ENCODE assay signal across 8 cellular contexts in the genomic region with DNA sequence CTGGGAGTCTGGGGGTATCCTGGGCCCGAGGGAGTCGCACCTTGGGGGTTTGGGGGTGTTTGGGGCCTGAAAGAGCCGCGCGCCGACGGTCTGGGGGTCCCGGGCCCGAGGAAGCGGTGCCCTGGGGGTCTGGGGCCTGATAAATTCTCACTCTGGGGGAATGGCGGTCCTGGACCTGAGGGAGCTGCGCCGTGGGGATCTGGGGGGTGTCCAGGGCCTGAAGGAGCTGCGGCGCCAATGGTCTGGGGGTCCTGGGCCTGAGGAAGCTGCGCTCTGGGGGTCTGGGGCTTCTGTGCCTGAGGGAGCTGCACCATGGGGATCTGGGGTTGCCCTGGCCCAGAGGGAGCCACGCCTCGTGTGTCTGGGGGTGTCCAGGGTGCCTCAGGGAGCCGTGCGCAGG. TPM values are rescaled to one million over a fixed set of nuclear protein-coding genes. Genes with fewer than 3 reads are reported as not detected.
DNase-seq lines count a peak whose midpoint lies in the region; ATAC-seq and TF ChIP-seq lines count a peak whose summit lies in the region.

No MANE protein-coding gene starts in this region.

- H3K4me3 ChIP-seq in GM08714 (ENCODE audit: low read length) (peak overlapping the region; percentile 95), SU-DHL-6 (ENCODE audit: insufficient read depth, low read length, poor library complexity, severe bottlenecking) (peak overlapping the region; percentile 99), fibroblast of the aortic adventitia (ENCODE audit: low read depth, low read length) (peak overlapping the region; percentile 77), retinal pigment epithelial cell (ENCODE audit: low read length) (peak overlapping the region; percentile 77)

- no peak overlapping the region for H3K27ac Mint-ChIP-seq in activated CD4-positive, alpha-beta T cell treated with anti-CD3 and anti-CD28 coated beads for 36 hours

- H3K9me2 ChIP-seq in SU-DHL-6 (replicated peaks; ENCODE audit: insufficient read depth, low read length) = no peaks in the 10 kb centered on the region

- H3K9me3 ChIP-seq in SU-DHL-6 (ENCODE audit: insufficient read depth, low read length) = no peaks in the 10 kb centered on the region

- no peak overlapping the region for H2AFZ ChIP-seq in SU-DHL-6 (ENCODE audit: low read depth, low read length, severe bottlenecking)

- POLR2A ChIA-PET in activated CD4-positive, alpha-beta T cell treated with anti-CD3 and anti-CD28 coated beads for 36 hours (lab: Charles Lee) = interaction anchor here (0.7 kb wide), 1 partner anchor 1044 kb away, joined by 4 read pairs; no protein-coding TSS in a partner anchor

- TF ChIP-seq CTCF in SU-DHL-6 (IDR thresholded peaks at IDR 0.05; ENCODE audit: insufficient read depth, low read length, poor library complexity, severe bottlenecking) (no peak), fibroblast of the aortic adventitia (IDR thresholded peaks at IDR 0.05; ENCODE audit: insufficient read depth, low read length) (no peak), retinal pigment epithelial cell (conservative IDR thresholded peaks at IDR 0.05; ENCODE audit: low read depth, low read length) (no peak)

- no peaks in the 10 kb centered on the region for H3K27me3 ChIP-seq in SU-DHL-6 (ENCODE audit: low read length)

- no peaks in the 10 kb centered on the region for H3F3A ChIP-seq in SU-DHL-6 (ENCODE audit: insufficient read depth)

- CTCF ChIA-PET in activated CD4-positive, alpha-beta T cell treated with anti-CD3 and anti-CD28 coated beads for 36 hours (lab: Charles Lee) = no interaction called here

- no peaks in the 10 kb centered on the region for H3K27me3 Mint-ChIP-seq in activated CD4-positive, alpha-beta T cell treated with anti-CD3 and anti-CD28 coated beads for 36 hours

- ATAC-seq in activated CD4-positive, alpha-beta T cell treated with anti-CD3 and anti-CD28 coated beads for 36 hours = no peak

- 0 out of 2 replicates have a peak overlapping the region, but pooled peaks have one; percentile 5 for H3K27ac ChIP-seq in SU-DHL-6 (ENCODE audit: low read depth, low read length)

- H3K4me2 ChIP-seq in SU-DHL-6 (ENCODE audit: low read depth, low read length, poor library complexity, severe bottlenecking) = peak overlapping the region; percentile 89

- H3K79me2 ChIP-seq in SU-DHL-6 (ENCODE audit: insufficient read depth, low read length) = peaks cover 23% of the 10 kb centered on the region

- H3K4me1 Mint-ChIP-seq in activated CD4-positive, alpha-beta T cell treated with anti-CD3 and anti-CD28 coated beads for 36 hours = peaks cover 21% of the 10 kb centered on the region

- no peak overlapping the region for H3K4me3 Mint-ChIP-seq in activated CD4-positive, alpha-beta T cell treated with anti-CD3 and anti-CD28 coated beads for 36 hours

- no peaks in the 10 kb centered on the region for H4K20me1 ChIP-seq in SU-DHL-6 (ENCODE audit: low read depth, low read length)

- DNase-seq in fibroblast of the aortic adventitia (ENCODE audit: low read depth) (no peak), retinal pigment epithelial cell (ENCODE audit: low read depth) (no peak), NCI-H2171 treated with DMSO at 0.1 percent for 48 hours (lab: John Stamatoyannopoulos, UW) (no peak), NCI-H345 treated with DMSO at 0.1 percent for 48 hours (lab: John Stamatoyannopoulos, UW; ENCODE audit: unreplicated experiment) (no peak), NCI-H2081 (lab: John Stamatoyannopoulos, UW) (no peak)
- no peak for DNase-seq in activated CD4-positive, alpha-beta T cell treated with anti-CD3 and anti-CD28 coated beads for 36 hours

- intact Hi-C loops in activated CD4-positive, alpha-beta T cell treated with anti-CD3 and anti-CD28 coated beads for 36 hours (cut with DNase I, micrococcal nuclease) = loop anchor here (5.0 kb wide), 6 partner anchors 164 to 1209 kb away; partner anchors contain the start of genes CACTIN (in 1 of the 2), FZR1 (in 1 of the 2), HSD11B1L (in 1 of the 2) and MICOS13 (in 1 of the 2)

- H3K36me3 Mint-ChIP-seq in activated CD4-positive, alpha-beta T cell treated with anti-CD3 and anti-CD28 coated beads for 36 hours (ENCODE audit: low read depth) = peaks cover 6% of the 10 kb centered on the region

- H3K9ac ChIP-seq in SU-DHL-6 (ENCODE audit: low read length) = peak overlapping the region; percentile 95

- no peaks in the 10 kb centered on the region for H3K36me3 ChIP-seq in SU-DHL-6 (ENCODE audit: low read length)

- H3K9me3 Mint-ChIP-seq in activated CD4-positive, alpha-beta T cell treated with anti-CD3 and anti-CD28 coated beads for 36 hours (ENCODE audit: low read depth) = no peaks in the 10 kb centered on the region

RNA-seq across cellular contexts. Expression of gene HDGFL2, which starts 0.9 kb away (rescaled TPM):
- 41.0 and 69.4 TPM in 2 replicates for total RNA-seq in fibroblast of the aortic adventitia (ENCODE audit: low replicate concordance)
- 10 to 100 TPM; 50.5 to 68.1 TPM for total RNA-seq in activated CD4-positive, alpha-beta T cell treated with anti-CD3 and anti-CD28 coated beads for 36 hours

RNA-seq across cellular contexts. Expression of gene UBXN6, which starts 15.4 kb away (rescaled TPM):
- 87.9 and 126 TPM in 2 replicates for total RNA-seq in fibroblast of the aortic adventitia (ENCODE audit: low replicate concordance)
- total RNA-seq in activated CD4-positive, alpha-beta T cell treated with anti-CD3 and anti-CD28 coated beads for 36 hours = 10 to 100 TPM; 32.9 to 38.4 TPM

RNA-seq across cellular contexts. Expression of gene PLIN4, which starts 45.3 kb away (rescaled TPM):
- 0.90 and 6.6 TPM in 2 replicates for total RNA-seq in fibroblast of the aortic adventitia (ENCODE audit: low replicate concordance)
- total RNA-seq in activated CD4-positive, alpha-beta T cell treated with anti-CD3 and anti-CD28 coated beads for 36 hours = not detected
